In the genomic region with DNA sequence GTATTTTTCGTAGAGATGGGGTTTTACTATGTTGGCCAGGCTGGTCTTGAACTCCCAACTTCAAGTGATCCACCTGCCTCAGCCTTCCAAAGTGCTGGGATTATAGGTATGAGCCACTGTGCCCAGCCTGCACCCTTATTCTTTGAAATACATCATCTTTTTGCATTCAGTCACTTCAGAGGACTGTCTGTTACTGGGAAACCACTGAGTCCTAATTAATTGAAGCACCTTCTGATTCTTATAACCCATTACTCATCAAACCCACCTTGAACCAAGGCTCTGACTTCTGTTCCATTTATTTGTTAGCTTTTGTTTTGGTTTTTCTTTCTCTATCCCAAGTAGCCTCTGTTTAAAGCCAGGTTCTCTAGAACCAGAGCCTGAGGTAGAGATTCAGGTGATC, we compare ENCODE assay signal across 26 cellular contexts. TPM values are rescaled to one million over a fixed set of nuclear protein-coding genes. Genes with fewer than 3 reads are reported as not detected.
DNase-seq lines count a peak whose midpoint lies in the region; ATAC-seq and TF ChIP-seq lines count a peak whose summit lies in the region.
"Had no signal": no experiment of that assay in that cellular context is flagged by ENCODE, and none has a peak within 500 bp of the region (broad histone marks: within the 10 kb centered on the region; RNA-seq: fewer than 3 reads in every experiment).

No MANE protein-coding gene starts in this region.

- CTCF ChIA-PET in CD8-positive, alpha-beta T cell (lab: Charles Lee) = no interaction called here

- intact Hi-C loops in CD8-positive, alpha-beta T cell (cut with DNase I, micrococcal nuclease) = loop anchor here in 1 of 2 experiments (5.0 kb wide), 1 partner anchor 187 kb away; no protein-coding TSS in a partner anchor

- no peaks in the 10 kb centered on the region for H3K9me3 ChIP-seq in CD8-positive, alpha-beta T cell (ENCODE audit: low read length)
- no peaks in the 10 kb centered on the region for H3K9me3 ChIP-seq in osteoblast (ENCODE audit: low read depth, low read length)
- H3K9me3 ChIP-seq: heart left ventricle, left ventricle myocardium inferior, psoas muscle, transverse colon had no signal

- H3K79me2 ChIP-seq in osteoblast (ENCODE audit: insufficient read depth, low read length) = no peaks in the 10 kb centered on the region

- peaks cover 9% of the 10 kb centered on the region for H3K4me1 Mint-ChIP-seq in T-helper 1 cell treated with Interleukin-12 subunit alpha and Interleukin-12 subunit beta and Interleukin-4 antibody, amounts not matched to agents 30 μg/mL and 1 μg/mL, for 36 hours (ENCODE audit: low read depth)
- H3K4me1 Mint-ChIP-seq in CD8-positive, alpha-beta T cell (ENCODE audit: low read depth) = peaks cover 14% of the 10 kb centered on the region
- H3K4me1 Mint-ChIP-seq in activated naive CD8-positive, alpha-beta T cell treated with anti-CD3 and anti-CD28 coated beads for 36 hours = peaks cover 36% of the 10 kb centered on the region

- H3K27me3 ChIP-seq in CD8-positive, alpha-beta T cell (ENCODE audit: insufficient read depth, low read length) = no peaks in the 10 kb centered on the region
- no peaks in the 10 kb centered on the region for H3K27me3 ChIP-seq in osteoblast (ENCODE audit: insufficient read depth, low read length)
- H3K27me3 ChIP-seq: heart left ventricle, transverse colon had no signal

- peak overlapping the region; percentile 13 for H3K27ac Mint-ChIP-seq in T-helper 1 cell treated with Interleukin-12 subunit alpha and Interleukin-12 subunit beta and Interleukin-4 antibody, amounts not matched to agents 30 μg/mL and 1 μg/mL, for 36 hours
- peak overlapping the region; percentile 19 for H3K27ac Mint-ChIP-seq in CD8-positive, alpha-beta T cell
- peak overlapping the region; percentile 69 for H3K27ac Mint-ChIP-seq in activated naive CD8-positive, alpha-beta T cell treated with anti-CD3 and anti-CD28 coated beads for 36 hours

- ATAC-seq in CD8-positive, alpha-beta T cell = no peak
- no peak for ATAC-seq in HG03432 (IDR thresholded peaks at IDR 0.05; ENCODE audit: unreplicated experiment)

- H3K27ac ChIP-seq in CD8-positive, alpha-beta T cell (ENCODE audit: low read depth, low read length) = no peak overlapping the region
- no peak overlapping the region for H3K27ac ChIP-seq in osteoblast (ENCODE audit: low read depth, low read length)
- H3K27ac ChIP-seq: 22Rv1, C4-2B, GM23248, heart left ventricle, left ventricle myocardium inferior, psoas muscle, transverse colon had no signal

- H3K9me3 Mint-ChIP-seq in T-helper 1 cell treated with Interleukin-12 subunit alpha and Interleukin-12 subunit beta and Interleukin-4 antibody, amounts not matched to agents 30 μg/mL and 1 μg/mL, for 36 hours = no peaks in the 10 kb centered on the region
- no peaks in the 10 kb centered on the region for H3K9me3 Mint-ChIP-seq in CD8-positive, alpha-beta T cell
- peaks cover 4% of the 10 kb centered on the region for H3K9me3 Mint-ChIP-seq in activated naive CD8-positive, alpha-beta T cell treated with anti-CD3 and anti-CD28 coated beads for 36 hours

- H2AFZ ChIP-seq in osteoblast (ENCODE audit: low read length) = peak overlapping the region; percentile 64
- H2AFZ ChIP-seq: GM23248 had no signal

- no peak overlapping the region for H3K4me3 ChIP-seq in CD8-positive, alpha-beta T cell (ENCODE audit: low read depth, low read length)
- no peak overlapping the region for H3K4me3 ChIP-seq in osteoblast (ENCODE audit: insufficient read depth, low read length)
- H3K4me3 ChIP-seq: GM23248, heart left ventricle, K562, left ventricle myocardium inferior, psoas muscle, transverse colon had no signal

- no peaks in the 10 kb centered on the region for H4K20me1 ChIP-seq in osteoblast (ENCODE audit: insufficient read depth, low read length)

- no peak for TF ChIP-seq CTCF in CD8-positive, alpha-beta T cell (IDR thresholded peaks at IDR 0.05)
- TF ChIP-seq CTCF in osteoblast (IDR thresholded peaks at IDR 0.05; ENCODE audit: extremely low read depth, low read depth, low read length) = no peak

- no peaks in the 10 kb centered on the region for H3K36me3 Mint-ChIP-seq in T-helper 1 cell treated with Interleukin-12 subunit alpha and Interleukin-12 subunit beta and Interleukin-4 antibody, amounts not matched to agents 30 μg/mL and 1 μg/mL, for 36 hours (ENCODE audit: low read depth)
- H3K36me3 Mint-ChIP-seq in CD8-positive, alpha-beta T cell = no peaks in the 10 kb centered on the region
- no peaks in the 10 kb centered on the region for H3K36me3 Mint-ChIP-seq in activated naive CD8-positive, alpha-beta T cell treated with anti-CD3 and anti-CD28 coated beads for 36 hours
- H3K36me3 Mint-ChIP-seq: brain had no signal

- peaks cover 3% of the 10 kb centered on the region for H3K27me3 Mint-ChIP-seq in T-helper 1 cell treated with Interleukin-12 subunit alpha and Interleukin-12 subunit beta and Interleukin-4 antibody, amounts not matched to agents 30 μg/mL and 1 μg/mL, for 36 hours (ENCODE audit: low read depth)
- H3K27me3 Mint-ChIP-seq in CD8-positive, alpha-beta T cell (ENCODE audit: low read depth) = no peaks in the 10 kb centered on the region
- H3K27me3 Mint-ChIP-seq in activated naive CD8-positive, alpha-beta T cell treated with anti-CD3 and anti-CD28 coated beads for 36 hours = no peaks in the 10 kb centered on the region

- DNase-seq in T-helper 1 cell (no peak), osteoblast (ENCODE audit: insufficient read length, low spot score, missing footprints) (no peak), NCI-H1105 treated with DMSO at 0.1 percent for 48 hours (lab: John Stamatoyannopoulos, UW) (no peak), SKM-1 (lab: John Stamatoyannopoulos, UW; ENCODE audit: unreplicated experiment) (no peak)
- no peak for DNase-seq in CD8-positive, alpha-beta T cell
- no peak for DNase-seq in activated naive CD8-positive, alpha-beta T cell treated with anti-CD3 and anti-CD28 coated beads for 36 hours
- DNase-seq: activated CD4-positive, alpha-beta T cell treated with anti-CD3 and anti-CD28 coated beads for 4 hours; activated gamma-delta T cell; cerebellar nuclear complex; foreskin melanocyte; NCI-H2227 treated with DMSO at 0.1 percent for 48 hours had no signal

- no peak overlapping the region for H3K4me2 ChIP-seq in osteoblast (ENCODE audit: insufficient read depth, low read length)

- no peaks in the 10 kb centered on the region for H3K36me3 ChIP-seq in CD8-positive, alpha-beta T cell (ENCODE audit: insufficient read depth, low read length)
- H3K36me3 ChIP-seq in osteoblast (ENCODE audit: insufficient read depth, low read length) = no peaks in the 10 kb centered on the region
- H3K36me3 ChIP-seq: heart left ventricle, left ventricle myocardium inferior, transverse colon had no signal

- H3K4me1 ChIP-seq in CD8-positive, alpha-beta T cell (ENCODE audit: insufficient read depth, low read length) = peaks cover 14% of the 10 kb centered on the region
- H3K4me1 ChIP-seq in osteoblast (ENCODE audit: insufficient read depth, low read length) = peaks cover 3% of the 10 kb centered on the region
- H3K4me1 ChIP-seq: psoas muscle had no signal

- POLR2A ChIA-PET in CD8-positive, alpha-beta T cell (lab: Charles Lee) = no interaction called here

- H3K4me3 Mint-ChIP-seq in T-helper 1 cell treated with Interleukin-12 subunit alpha and Interleukin-12 subunit beta and Interleukin-4 antibody, amounts not matched to agents 30 μg/mL and 1 μg/mL, for 36 hours = no peak overlapping the region
- no peak overlapping the region for H3K4me3 Mint-ChIP-seq in CD8-positive, alpha-beta T cell
- no peak overlapping the region for H3K4me3 Mint-ChIP-seq in activated naive CD8-positive, alpha-beta T cell treated with anti-CD3 and anti-CD28 coated beads for 36 hours
- H3K4me3 Mint-ChIP-seq: brain had no signal

RNA-seq across cellular contexts. Expression of a gene that starts 49.6 kb away (rescaled TPM):
- not detected for total RNA-seq in CD8-positive, alpha-beta T cell
- total RNA-seq in activated naive CD8-positive, alpha-beta T cell treated with anti-CD3 and anti-CD28 coated beads for 36 hours = not detected
- total RNA-seq in osteoblast = not detected in 2 replicates
- total RNA-seq: activated CD8-positive, alpha-beta memory T cell treated with anti-CD3 and anti-CD28 coated beads for 36 hours; dermis microvascular lymphatic vessel endothelial cell; GM23248; K562; M059J; myocyte; transverse colon had no signal

Comparison
In these comparisons a context has a peak if more than half of its experiments do, and no peak if none do; other contexts are left out.
1. H3K27ac Mint-ChIP-seq: peak in every context shown above with its lines; median percentile 69 in activated naive CD8-positive, alpha-beta T cell treated with anti-CD3 and anti-CD28 coated beads for 36 hours; 19 in CD8-positive, alpha-beta T cell; 13 in T-helper 1 cell treated with Interleukin-12 subunit alpha and Interleukin-12 subunit beta and Interleukin-4 antibody, amounts not matched to agents 30 μg/mL and 1 μg/mL, for 36 hours.